In the genomic region with DNA sequence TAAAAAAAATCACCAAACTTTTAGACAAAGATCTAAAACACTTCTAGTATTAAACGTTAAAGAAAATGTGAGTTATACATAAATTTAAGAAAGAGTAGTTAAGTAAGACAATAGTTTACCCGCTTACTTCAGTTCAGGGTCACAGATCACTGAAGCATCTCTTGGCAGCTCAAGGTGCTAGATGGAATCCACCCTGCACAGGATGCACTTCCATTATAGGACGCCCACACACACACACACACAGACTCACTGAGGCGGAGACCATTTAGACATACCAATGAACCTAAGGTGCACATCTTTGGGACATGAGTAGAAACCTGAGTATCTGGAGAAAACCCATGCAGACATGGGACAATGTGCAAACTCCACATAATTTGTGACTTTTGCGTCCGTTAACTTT, we compare ENCODE assay signal across 22 cellular contexts.
DNase-seq lines count a peak whose midpoint lies in the region; ATAC-seq lines count a peak whose summit lies in the region.
"Had no signal": no experiment of that assay in that cellular context is flagged by ENCODE, and none has a peak within 500 bp of the region (broad histone marks: within the 10 kb centered on the region; RNA-seq: fewer than 3 reads in every experiment).

No MANE protein-coding gene starts in this region.

- ATAC-seq in GM18907 (IDR thresholded peaks at IDR 0.05; ENCODE audit: unreplicated experiment) (peak; percentile 45), HG02885 (IDR thresholded peaks at IDR 0.05; ENCODE audit: poor library complexity, unreplicated experiment) (peak; percentile 83), HG02840 (IDR thresholded peaks at IDR 0.05; ENCODE audit: low FRiP score, unreplicated experiment) (no peak)
- ATAC-seq: Panc1 had no signal

- DNase-seq in islet precursor cell (peak; percentile 54), NOMO-1 treated with DMSO at 0.1 percent for 48 hours (lab: John Stamatoyannopoulos, UW; ENCODE audit: unreplicated experiment) (no peak), DMS79 treated with DMSO at 0.1 percent for 48 hours (lab: John Stamatoyannopoulos, UW) (no peak)
- no peak for DNase-seq in stimulated activated CD4-positive, alpha-beta T cell treated with anti-CD3 and anti-CD28 coated beads, Interleukin-4, amount 100 ng/mL, for 1 hour
- DNase-seq: CD4-positive, alpha-beta T cell; COR-L47; DMS 273 treated with DMSO at 0.1 percent for 48 hours; GOT3; HCEC 1CT; KG1; NCI-H1092 treated with DMSO at 0.1 percent for 48 hours; NCI-H1436 treated with DMSO at 0.1 percent for 48 hours; NCI-H1930; NCI-H2227 treated with DMSO at 0.1 percent for 48 hours; NCI-H510A; NCI-H748 treated with DMSO at 0.1 percent for 48 hours; SIG-M5; SK-N-SH had no signal
